21 cellular contexts compared by ENCODE assay signal in the genomic region with DNA sequence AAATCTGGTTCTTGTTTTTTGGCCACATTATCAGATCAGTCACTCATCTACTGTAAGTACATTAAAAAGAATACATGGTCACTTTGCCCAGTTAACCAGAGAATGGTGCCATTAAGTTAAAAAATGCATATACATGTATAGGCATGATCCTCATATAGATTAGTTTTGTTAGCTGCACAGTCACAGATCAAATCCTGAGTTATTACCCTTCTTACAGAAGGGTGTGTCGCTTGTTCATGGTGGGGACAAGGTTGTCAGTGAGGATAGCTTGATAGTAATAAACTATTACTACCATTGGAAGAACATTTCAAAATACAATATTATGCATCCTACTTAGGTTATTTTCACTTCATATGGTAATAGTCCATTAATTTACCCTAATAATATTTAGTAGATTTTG. TPM values are rescaled to one million over a fixed set of nuclear protein-coding genes. Genes with fewer than 3 reads are reported as not detected.
DNase-seq lines count a peak whose midpoint lies in the region; ATAC-seq, FAIRE-seq and TF ChIP-seq lines count a peak whose summit lies in the region.
"Had no signal": no experiment of that assay in that cellular context is flagged by ENCODE, and none has a peak within 500 bp of the region (broad histone marks: within the 10 kb centered on the region; RNA-seq: fewer than 3 reads in every experiment).

No MANE protein-coding gene starts in this region.

- H3K36me3 ChIP-seq in HCT116 (ENCODE audit: control insufficient read depth in 1 of 2, insufficient read depth in 2 of 2, low read length in 2 of 2) (no peaks in the 10 kb centered on the region), RWPE2 (ENCODE audit: low read depth) (no peaks in the 10 kb centered on the region), keratinocyte (ENCODE audit: control insufficient read depth in 2 of 2, extremely low read depth in 1 of 2, insufficient read depth in 2 of 2, low read length in 2 of 2) (no peaks in the 10 kb centered on the region)

- no peaks in the 10 kb centered on the region for H3K9me3 ChIP-seq in HCT116 (ENCODE audit: control insufficient read depth in 1 of 2, insufficient read depth in 1 of 2, low read depth in 1 of 2, low read length in 2 of 2)
- H3K9me3 ChIP-seq in RWPE2 (ENCODE audit: severe bottlenecking), result no peaks in the 10 kb centered on the region
- no peaks in the 10 kb centered on the region for H3K9me3 ChIP-seq in keratinocyte (ENCODE audit: control insufficient read depth, low read depth, low read length)

- H3K9me1 ChIP-seq in keratinocyte (ENCODE audit: control insufficient read depth, extremely low read depth, insufficient read depth, low read length), result no peaks in the 10 kb centered on the region

- peaks cover 71% of the 10 kb centered on the region for H3K79me2 ChIP-seq in HCT116 (ENCODE audit: insufficient read depth, low read length)
- peaks cover 11% of the 10 kb centered on the region for H3K79me2 ChIP-seq in keratinocyte (ENCODE audit: control insufficient read depth, insufficient read depth, low read length)

- H3K4me1 ChIP-seq in HCT116 (ENCODE audit: control insufficient read depth in 1 of 2, insufficient read depth in 2 of 2, low read length in 2 of 2) (peaks cover 42 to 74% of the 10 kb centered on the region in 2 experiments), RWPE2 (ENCODE audit: insufficient read depth, poor library complexity, severe bottlenecking) (peaks cover 46% of the 10 kb centered on the region), keratinocyte (ENCODE audit: control insufficient read depth, extremely low read depth, insufficient read depth, low read length) (peaks cover 33% of the 10 kb centered on the region)

- H3K4me2 ChIP-seq in HCT116 (ENCODE audit: low read length) (peak overlapping the region; percentile 68), keratinocyte (ENCODE audit: control insufficient read depth, extremely low read depth, insufficient read depth, low read depth, low read length) (no peak overlapping the region)
- H3K4me2 ChIP-seq: BLaER1 treated with 17β-estradiol and CSF1 and Interleukin-3, amounts not matched to agents 10 nM and 100 nM had no signal

- TF ChIP-seq CTCF in 22Rv1 (IDR thresholded peaks at IDR 0.05) (no peak), HCT116 (IDR thresholded peaks at IDR 0.05 in 2 of 3, conservative IDR thresholded peaks at IDR 0.05 in 1 of 3; ENCODE audit: borderline replicate concordance in 1 of 3, insufficient read depth in 1 of 3, low read depth in 2 of 3, low read length in 2 of 3) (no peak), RWPE2 (IDR thresholded peaks at IDR 0.05; ENCODE audit: poor library complexity, severe bottlenecking) (no peak), keratinocyte (optimal IDR thresholded peaks at IDR 0.05 in 1 of 3, IDR thresholded peaks at IDR 0.05 in 1 of 3, conservative IDR thresholded peaks at IDR 0.05 in 1 of 3; ENCODE audit: extremely low read depth in 1 of 3, insufficient read depth in 2 of 3, low read length in 3 of 3) (no peak)

- no peak for TF ChIP-seq RAD21 in HCT116 (IDR thresholded peaks at IDR 0.05; ENCODE audit: low read depth)

- DNase-seq in HCT116 (ENCODE audit: low read depth, low spot score), result no peak
- DNase-seq in RWPE2 (ENCODE audit: low spot score), result no peak
- DNase-seq in keratinocyte (ENCODE audit: low read depth, low spot score), result no peak
- no peak for DNase-seq in DMS 273 (lab: John Stamatoyannopoulos, UW; ENCODE audit: unreplicated experiment)
- DNase-seq in cerebellar nuclear complex (lab: John Stamatoyannopoulos, UW), result no peak
- DNase-seq: AML-193; CD4-positive, alpha-beta T cell; COR-L47; Karpas-422; NCI-H1092 treated with DMSO at 0.1 percent for 48 hours; NCI-H1436; NCI-H187; NCI-H2081 treated with DMSO at 0.1 percent for 48 hours; NCI-H748 treated with DMSO at 0.1 percent for 48 hours; RPMI8226; SHP77 had no signal

- dilution Hi-C loops in keratinocyte (cut with MboI; ENCODE audit: extremely low pct_ligation_motif_present, low sequenced_read_pairs), result no loop called here

- ATAC-seq in HCT116 (no peak), RWPE2 (ENCODE audit: low read depth) (no peak), GM21390 (IDR thresholded peaks at IDR 0.05; ENCODE audit: unreplicated experiment) (no peak)
- no peak for ATAC-seq in activated CD4-positive, CD25-positive, alpha-beta regulatory T cell treated with anti-CD3 and anti-CD28 coated beads, Interleukin-2, amount 50 U/mL, for 24 hours

- H3K9ac ChIP-seq in HCT116 (ENCODE audit: low read length), result peak overlapping the region; percentile 40
- no peak overlapping the region for H3K9ac ChIP-seq in keratinocyte (ENCODE audit: control insufficient read depth, extremely low read depth, insufficient read depth, low read length)
- H3K9ac ChIP-seq: BLaER1 treated with 17β-estradiol and CSF1 and Interleukin-3, amounts not matched to agents 10 nM and 100 nM had no signal

- H3K4me3 ChIP-seq in HCT116 (replicated peaks in 1 of 2; ENCODE audit: low read depth in 1 of 2, low read length in 2 of 2) (peak overlapping the region in 1 of 2 experiments; percentile 35; a peak in 1 of 4 replicates), RWPE2 (ENCODE audit: severe bottlenecking) (no peak overlapping the region), keratinocyte (ENCODE audit: control insufficient read depth in 2 of 3, extremely low read depth in 1 of 3, insufficient read depth in 2 of 3, low read depth in 1 of 3, low read length in 3 of 3) (no peak overlapping the region)
- H3K4me3 ChIP-seq: BLaER1 treated with 17β-estradiol and CSF1 and Interleukin-3, amounts not matched to agents 10 nM and 100 nM had no signal

- H3K27ac ChIP-seq in 22Rv1 (peak overlapping the region; percentile 51), HCT116 (ENCODE audit: low read depth, low read length) (peak overlapping the region; percentile 50; the same call in 1 of the 2 replicates), RWPE2 (ENCODE audit: poor library complexity, severe bottlenecking) (peak overlapping the region; percentile 12), keratinocyte (ENCODE audit: control insufficient read depth, insufficient read depth, low read length) (no peak overlapping the region)
- H3K27ac ChIP-seq: BLaER1 treated with 17β-estradiol and CSF1 and Interleukin-3, amounts not matched to agents 10 nM and 100 nM had no signal

- no TSS peak for BruUV-seq in HCT116 (replicated peaks; lab: Mats Ljungman, UMichigan)

- no peaks in the 10 kb centered on the region for H4K20me1 ChIP-seq in HCT116 (ENCODE audit: insufficient read depth)
- no peaks in the 10 kb centered on the region for H4K20me1 ChIP-seq in keratinocyte (ENCODE audit: control insufficient read depth, extremely low read depth, insufficient read depth, low read length)

- CTCF ChIA-PET in HCT116 (lab: Charles Lee), result interaction anchor here (0.9 kb wide), 1 partner anchor 85 kb away, joined by 4 read pairs; no protein-coding TSS in a partner anchor

- intact Hi-C loops in HCT116 (cut with micrococcal nuclease), result loop anchor here (2.0 kb wide), 1 partner anchor 36 kb away; no protein-coding TSS in a partner anchor

- FAIRE-seq in keratinocyte (lab: Jason Lieb, UNC), result peak; percentile 49
- FAIRE-seq: A204.1 had no signal

- no peaks in the 10 kb centered on the region for H3K27me3 ChIP-seq in HCT116 (ENCODE audit: insufficient read depth, low read length)
- H3K27me3 ChIP-seq in RWPE2 (ENCODE audit: insufficient read depth, poor library complexity, severe bottlenecking), result no peaks in the 10 kb centered on the region
- H3K27me3 ChIP-seq in keratinocyte (ENCODE audit: control insufficient read depth, extremely low read depth, insufficient read depth, low read length), result no peaks in the 10 kb centered on the region
- H3K27me3 ChIP-seq: BLaER1 treated with 17β-estradiol and CSF1 and Interleukin-3, amounts not matched to agents 10 nM and 100 nM had no signal

- H2AFZ ChIP-seq in HCT116 (ENCODE audit: low read depth, low read length, poor library complexity, severe bottlenecking) (no peak overlapping the region), keratinocyte (ENCODE audit: control insufficient read depth, low read length) (no peak overlapping the region)

- TF ChIP-seq POLR2A in HCT116 (IDR thresholded peaks at IDR 0.05; ENCODE audit: borderline replicate concordance, extremely low read depth, insufficient read depth, insufficient read length), result no peak

- RAD21 ChIA-PET in HCT116 (lab: Charles Lee; ENCODE audit: low non-redundant PET in 1 of 2, low total read pairs in 2 of 2, uncharacterized antibody in 2 of 2, unreplicated experiment in 2 of 2), result no interaction called here

- POLR2A ChIA-PET in HCT116 (lab: Charles Lee), result no interaction called here

- H3K9me2 ChIP-seq in HCT116 (ENCODE audit: insufficient read depth), result no peaks in the 10 kb centered on the region

TF ChIP-seq in HCT116, 20 proteins besides CTCF, POLR2A, EP300 and RAD21 (continues in another document):
- TF ChIP-seq ZFX (IDR thresholded peaks at IDR 0.05) (no peak), EZH2phosphoT487 (IDR thresholded peaks at IDR 0.05; ENCODE audit: borderline replicate concordance) (no peak), POLR2AphosphoS5 (IDR thresholded peaks at IDR 0.05; ENCODE audit: low read depth, low read length) (no peak), CBX3 (IDR thresholded peaks at IDR 0.05; ENCODE audit: low read depth) (no peak), SP1 (IDR thresholded peaks at IDR 0.05; ENCODE audit: low read depth) (no peak), CEBPB (IDR thresholded peaks at IDR 0.05; ENCODE audit: low read depth) (no peak), SIN3A (IDR thresholded peaks at IDR 0.05; ENCODE audit: low read depth) (no peak), YY1 (IDR thresholded peaks at IDR 0.05; ENCODE audit: extremely low read depth, insufficient replicate concordance, low read depth, low read length) (no peak)

RNA-seq across cellular contexts. Expression of a gene that starts 48.5 kb away (rescaled TPM):
- 21.3 TPM for total RNA-seq in HCT116 (2021; ENCODE audit: unreplicated experiment)
- polyA plus RNA-seq in HCT116 (2012), result 5.4 and 6.7 TPM in 2 replicates
- polyA plus RNA-seq in keratinocyte, result 19.6 to 28.8 TPM (median 22.6 TPM) in 3 replicates
- 12.2 TPM for polyA plus RNA-seq in keratinocyte (2011; ENCODE audit: low read depth)
- 6.5 and 13.4 TPM in 2 replicates for polyA plus RNA-seq in keratinocyte (2011; cell fraction: cytosol; rRNA removed)
- polyA plus RNA-seq in keratinocyte (2011; cell fraction: nucleus; rRNA removed), result 39.3 and 54.5 TPM in 2 replicates
- polyA plus RNA-seq in keratinocyte (2012; ENCODE audit: low replicate concordance), result 9.7 and 21.8 TPM in 2 replicates
- 13.6 to 31.6 TPM (median 24.1 TPM) in 3 replicates for polyA minus RNA-seq in keratinocyte
- 18.4 TPM for polyA minus RNA-seq in keratinocyte (2011; cell fraction: cytosol; rRNA and poly(A)+ RNA removed)
- 49.8 and 87.4 TPM in 2 replicates for polyA minus RNA-seq in keratinocyte (2011; cell fraction: nucleus; rRNA and poly(A)+ RNA removed)
